8 cellular contexts compared by ENCODE assay signal in genomic region chr16:73049051-73049910, GRCh38. TPM values are rescaled to one million over a fixed set of nuclear protein-coding genes. Genes with fewer than 3 reads are reported as not detected.
DNase-seq lines count a peak whose midpoint lies in the region; ATAC-seq and TF ChIP-seq lines count a peak whose summit lies in the region.

No MANE protein-coding gene starts in this region.

- no peak for ATAC-seq in heart left ventricle
- ATAC-seq in left ventricle myocardium superior, result no peak
- no peak for ATAC-seq in HG03175 (IDR thresholded peaks at IDR 0.05; ENCODE audit: unreplicated experiment)

- H3K27me3 ChIP-seq in heart left ventricle (no peaks in the 10 kb centered on the region), muscle layer of duodenum (ENCODE audit: low read depth, low read length) (no peaks in the 10 kb centered on the region), uterus (no peaks in the 10 kb centered on the region)

- TF ChIP-seq POLR2A in heart left ventricle (IDR thresholded peaks at IDR 0.05) (no peak), uterus (IDR thresholded peaks at IDR 0.05) (no peak)

- no peak for TF ChIP-seq CTCF in heart left ventricle (IDR thresholded peaks at IDR 0.05)
- no peak for TF ChIP-seq CTCF in coronary artery (IDR thresholded peaks at IDR 0.05)
- no peak for TF ChIP-seq CTCF in uterus (IDR thresholded peaks at IDR 0.05)

- intact Hi-C loops in heart left ventricle (cut with DNase I), result loop anchor here in 7 of 10 donors (2.0 to 10.0 kb wide), 8 partner anchors 20 to 217 kb away; no protein-coding TSS in a partner anchor
- intact Hi-C loops in left ventricle myocardium superior (cut with micrococcal nuclease), result loop anchor here (10.0 kb wide), 1 partner anchor 136 kb away; no protein-coding TSS in a partner anchor
- intact Hi-C loops in uterus (cut with DNase I; ENCODE audit: low total_unique reads), result no loop called here

- H3K36me3 ChIP-seq in heart left ventricle (no peaks in the 10 kb centered on the region), muscle layer of duodenum (ENCODE audit: control insufficient read depth in 1 of 2, insufficient read depth in 2 of 2, low read length in 2 of 2) (peaks cover 0 to 9% of the 10 kb centered on the region in 2 donors), uterus (no peaks in the 10 kb centered on the region)

- DNase-seq in heart left ventricle (no peak), left ventricle myocardium superior (no peak), coronary artery (ENCODE audit: low spot score) (no peak), uterus (no peak), NCI-H1105 (lab: John Stamatoyannopoulos, UW) (no peak), middle frontal gyrus (ENCODE audit: extremely low spot score, low spot score) (no peak)

- H3K4me1 ChIP-seq in heart left ventricle (peaks cover under 1 to 89% (median 49%) of the 10 kb centered on the region in 12 donors), muscle layer of duodenum (ENCODE audit: control insufficient read depth in 1 of 2, insufficient read depth in 2 of 2, low read length in 2 of 2) (peaks cover 0 to 35% of the 10 kb centered on the region in 2 donors), uterus (peaks cover 13 to 20% of the 10 kb centered on the region in 2 donors)

- WGBS in heart left ventricle, 4 donors, result 78 to 87% (median 81%) methylated on average over 13 of the region's 13 CpGs

- H3K27ac ChIP-seq in heart left ventricle (peak overlapping the region; percentile 87 to 97 (median 91)), coronary artery (peak overlapping the region; percentile 98 to 99), muscle layer of duodenum (ENCODE audit: low read length) (peak overlapping the region; percentile 49), uterus (peak overlapping the region; percentile 99)

- H3K9me3 ChIP-seq in heart left ventricle (no peaks in the 10 kb centered on the region), muscle layer of duodenum (ENCODE audit: control insufficient read depth in 1 of 2, low read length in 2 of 2) (no peaks in the 10 kb centered on the region), uterus (no peaks in the 10 kb centered on the region)

- peak overlapping the region in 9 of 12 donors; percentile 64 to 91 (median 80) for H3K4me3 ChIP-seq in heart left ventricle
- peak overlapping the region; percentile 89 for H3K4me3 ChIP-seq in coronary artery
- peak overlapping the region in 1 of 2 donors; percentile 41 for H3K4me3 ChIP-seq in muscle layer of duodenum (ENCODE audit: low read depth in 1 of 2, low read length in 2 of 2)
- H3K4me3 ChIP-seq in uterus, result peak overlapping the region in 1 of 2 donors; percentile 92

RNA-seq across cellular contexts. Expression of gene ZFHX3, which starts 1.4 kb away (rescaled TPM):
- total RNA-seq in heart left ventricle (10 to 100 TPM in 6 of 9 donors, 1 to 10 TPM in 3; 7.8 to 21.6 (median 14.5) TPM), left ventricle myocardium superior (8.1 TPM), uterus (10 to 100 TPM in 3 of 4 donors, 1 to 10 TPM in 1; 9.1 to 34.0 (median 12.0) TPM)
- polyA plus RNA-seq in heart left ventricle, result 1 to 10 TPM; 3.8 to 4.0 TPM

Comparison
In these comparisons a context has a peak if more than half of its experiments do, and no peak if none do; other contexts are left out.
1. H3K27ac ChIP-seq: peak in every context shown above with its lines; median percentile 99 in uterus; 98 in coronary artery; 91 in heart left ventricle; 49 in muscle layer of duodenum.